Comparison of ENCODE assay signal across 28 cellular contexts in genomic region chr2:129627437-129627836, GRCh38.
"Had no signal": no experiment of that assay in that cellular context is flagged by ENCODE, and none has a peak within 500 bp of the region (broad histone marks: within the 10 kb centered on the region; RNA-seq: fewer than 3 reads in every experiment).

No MANE protein-coding gene starts in this region.

- DNase-seq: effector CD8-positive, alpha-beta T cell; foreskin keratinocyte; heart left ventricle; left ventricle myocardium superior; natural killer cell; right lobe of liver; stimulated activated CD4-positive, alpha-beta T cell treated with anti-CD3 and anti-CD28 coated beads, Interleukin-12 subunit alpha, Interleukin-12 subunit beta, amount 100 ng/mL, for 4 hours; stimulated activated CD4-positive, alpha-beta T cell treated with anti-CD3 and anti-CD28 coated beads, Interleukin-1b, Interleukin-23, amount 100 ng/mL, for 48 hours; stimulated activated CD4-positive, alpha-beta T cell treated with anti-CD3 and anti-CD28 coated beads, Interleukin-4, amount 100 ng/mL, for 1 hour; stimulated activated CD8-positive, alpha-beta memory T cell treated with anti-CD3 and anti-CD28 coated beads, Interleukin-4, amount 100 ng/mL, for 48 hours; stimulated activated naive CD4-positive, alpha-beta T cell; stimulated activated naive CD8-positive, alpha-beta T cell treated with anti-CD3 and anti-CD28 coated beads, Interleukin-15, amount 100 ng/mL, for 72 hours; transverse colon; upper lobe of right lung; uterus had no signal

- H3K4me2 ChIP-seq: hepatocyte, smooth muscle cell had no signal

- H3K4me3 ChIP-seq: esophagus muscularis mucosa, gastroesophageal sphincter, heart left ventricle, hepatocyte, lung, right lobe of liver, smooth muscle cell, suprapubic skin, transverse colon, upper lobe of right lung, uterus had no signal

- H3K79me2 ChIP-seq: hepatocyte, parathyroid adenoma had no signal

- H3K36me3 Mint-ChIP-seq: memory B cell, natural killer cell had no signal

- FAIRE-seq: colon, endothelial cell of umbilical vein, keratinocyte had no signal

- H3K4me1 ChIP-seq: esophagus muscularis mucosa, foreskin keratinocyte, gastroesophageal sphincter, heart left ventricle, parathyroid adenoma, right lobe of liver, suprapubic skin, transverse colon, upper lobe of right lung, uterus had no signal

- H3K36me3 ChIP-seq: esophagus muscularis mucosa, gastroesophageal sphincter, heart left ventricle, right lobe of liver, suprapubic skin, transverse colon, upper lobe of right lung, uterus had no signal

- H3K27me3 ChIP-seq: esophagus muscularis mucosa, foreskin keratinocyte, gastroesophageal sphincter, heart left ventricle, right lobe of liver, suprapubic skin, transverse colon, upper lobe of right lung, uterus had no signal

- H3K4me3 Mint-ChIP-seq: dendritic cell treated with granulocyte-macrophage colony-stimulating factor and Interleukin-4, amounts not matched to agents 40 ng/mL and 50 ng/mL, for 4 days; memory B cell; natural killer cell; stimulated activated naive CD8-positive, alpha-beta T cell treated with anti-CD3 and anti-CD28 coated beads, Interleukin-15, amount 100 ng/mL, for 72 hours had no signal

- H3K27ac Mint-ChIP-seq: dendritic cell treated with granulocyte-macrophage colony-stimulating factor and Interleukin-4, amounts not matched to agents 40 ng/mL and 50 ng/mL, for 4 days; memory B cell; natural killer cell; progenitor cell of endocrine pancreas; stimulated activated naive CD8-positive, alpha-beta T cell treated with anti-CD3 and anti-CD28 coated beads, Interleukin-15, amount 100 ng/mL, for 72 hours had no signal

- H3K9me3 Mint-ChIP-seq: natural killer cell had no signal

- H3K4me1 Mint-ChIP-seq: memory B cell; natural killer cell; stimulated activated naive CD8-positive, alpha-beta T cell treated with anti-CD3 and anti-CD28 coated beads, Interleukin-15, amount 100 ng/mL, for 72 hours had no signal

- H3K27me3 Mint-ChIP-seq: dendritic cell treated with granulocyte-macrophage colony-stimulating factor and Interleukin-4, amounts not matched to agents 40 ng/mL and 50 ng/mL, for 4 days; stimulated activated naive CD8-positive, alpha-beta T cell treated with anti-CD3 and anti-CD28 coated beads, Interleukin-15, amount 100 ng/mL, for 72 hours had no signal

- ATAC-seq: foreskin keratinocyte; gastroesophageal sphincter; left ventricle myocardium superior; natural killer cell; right lobe of liver; stimulated activated naive CD8-positive, alpha-beta T cell treated with anti-CD3 and anti-CD28 coated beads, Interleukin-15, amount 100 ng/mL, for 72 hours; upper lobe of right lung had no signal

- H3K27ac ChIP-seq: esophagus muscularis mucosa, foreskin keratinocyte, gastroesophageal sphincter, heart left ventricle, hepatocyte, parathyroid adenoma, right lobe of liver, suprapubic skin, transverse colon, upper lobe of right lung, uterus had no signal

- H2AFZ ChIP-seq: hepatocyte, parathyroid adenoma had no signal
